8 cellular contexts compared by ENCODE assay signal in genomic region chr2:12169060-12169406, GRCh38.
A peak's percentile ranks its signal among the peaks of the same experiment; 100 is the strongest.
DNase-seq lines count a peak whose midpoint lies in the region; ATAC-seq and TF ChIP-seq lines count a peak whose summit lies in the region.

No MANE protein-coding gene starts in this region.

- H3K36me3 ChIP-seq in SK-N-SH (replicated peaks in 1 of 2; ENCODE audit: control insufficient read depth in 1 of 2, insufficient read depth in 2 of 2, low read length in 1 of 2) (no peaks in the 10 kb centered on the region), gastroesophageal sphincter (no peaks in the 10 kb centered on the region)

- H4K20me1 ChIP-seq in SK-N-SH (ENCODE audit: insufficient read depth), result no peaks in the 10 kb centered on the region

- H3K9me3 ChIP-seq in SK-N-SH (no peaks in the 10 kb centered on the region), gastroesophageal sphincter (no peaks in the 10 kb centered on the region)

- intact Hi-C loops in sciatic nerve (cut with DNase I), result no loop called here

- peak in 1 of 2 experiments; percentile 16; a peak in 1 of 4 replicates for TF ChIP-seq EP300 in SK-N-SH (IDR thresholded peaks at IDR 0.05; ENCODE audit: borderline replicate concordance in 1 of 2, low read depth in 1 of 2, low read length in 1 of 2)
- no peak for TF ChIP-seq EP300 in gastroesophageal sphincter (IDR thresholded peaks at IDR 0.05)

- H3K27me3 ChIP-seq in SK-N-SH (ENCODE audit: insufficient read depth) (no peaks in the 10 kb centered on the region), gastroesophageal sphincter (no peaks in the 10 kb centered on the region)

- ATAC-seq in gastroesophageal sphincter (peak; percentile 88), sciatic nerve (peak; percentile 91), HG02642 (IDR thresholded peaks at IDR 0.05; ENCODE audit: poor library complexity, unreplicated experiment) (no peak)

- CTCF ChIA-PET in SK-N-SH (lab: Yijun Ruan, JAX), result interaction anchor here (0.5 to 2.1 kb wide), 10 partner anchors 11 to 837 kb away, joined by 3 to 16 read pairs (median 3); partner anchors contain the start of gene TRIB2

- H3K9ac ChIP-seq in SK-N-SH, result 0 out of 2 replicates have a peak overlapping the region, but pooled peaks have one; percentile 29

- H3K79me2 ChIP-seq in SK-N-SH (ENCODE audit: insufficient read depth), result no peaks in the 10 kb centered on the region

- H3K4me2 ChIP-seq in SK-N-SH, result peak overlapping the region; percentile 23; the same call in 1 of the 2 replicates

- H2AFZ ChIP-seq in SK-N-SH (ENCODE audit: low read depth), result no peak overlapping the region

- H3K4me1 ChIP-seq in SK-N-SH (ENCODE audit: control insufficient read depth in 1 of 2, insufficient read depth in 2 of 2, low read depth in 1 of 2, low read length in 1 of 2) (peaks cover 27 to 35% of the 10 kb centered on the region in 2 experiments; a peak in 2 of 4 replicates), gastroesophageal sphincter (peaks cover 15 to 31% (median 21%) of the 10 kb centered on the region in 3 donors)

- POLR2A ChIA-PET in SK-N-SH (lab: Yijun Ruan, JAX), result interaction anchor here (1.4 kb wide), 1 partner anchor 548 kb away, joined by 5 read pairs; the partner anchor contains the start of gene TRIB2

- DNase-seq in GM12865 (ENCODE audit: low read depth) (peak; percentile 23), SK-N-SH (no peak), sciatic nerve (ENCODE audit: low spot score) (no peak), DMS 273 (lab: John Stamatoyannopoulos, UW; ENCODE audit: unreplicated experiment) (no peak), NCI-H2171 treated with DMSO at 0.1 percent for 48 hours (lab: John Stamatoyannopoulos, UW) (no peak), DMS53 treated with DMSO at 0.1 percent for 48 hours (lab: John Stamatoyannopoulos, UW; ENCODE audit: unreplicated experiment) (no peak)

- TF ChIP-seq POLR2A in gastroesophageal sphincter (IDR thresholded peaks at IDR 0.05), result no peak

- WGBS in SK-N-SH (ENCODE audit: low lambda C conversion rate), result 68% methylated on average over 4 of the region's 4 CpGs
- WGBS in gastroesophageal sphincter (ENCODE audit: low coverage in 1 of 2), 2 donors, result 27 to 37% methylated on average over 4 of the region's 4 CpGs

- TF ChIP-seq RAD21 in SK-N-SH (IDR thresholded peaks at IDR 0.05; ENCODE audit: low read length), result no peak

- no peak overlapping the region for H3K4me3 ChIP-seq in GM12865 (ENCODE audit: low read depth, low read length)
- no peak overlapping the region for H3K4me3 ChIP-seq in SK-N-SH (ENCODE audit: low read depth in 2 of 2, low read length in 1 of 2)
- H3K4me3 ChIP-seq in gastroesophageal sphincter, result no peak overlapping the region

- H3K27ac ChIP-seq in SK-N-SH (ENCODE audit: low read depth in 2 of 2, low read length in 1 of 2), result peak overlapping the region in 1 of 2 experiments; percentile 73; a peak in 2 of 4 replicates
- peak overlapping the region; percentile 44 to 71 (median 61) for H3K27ac ChIP-seq in gastroesophageal sphincter

- TF ChIP-seq CTCF in GM12865 (IDR thresholded peaks at IDR 0.05; ENCODE audit: insufficient read depth, low read depth, low read length, missing control alignments) (no peak), SK-N-SH (IDR thresholded peaks at IDR 0.05) (no peak), gastroesophageal sphincter (IDR thresholded peaks at IDR 0.05) (no peak)

- no peaks in the 10 kb centered on the region for H3F3A ChIP-seq in SK-N-SH (replicated peaks; ENCODE audit: insufficient read depth)

- no peaks in the 10 kb centered on the region for H3K9me2 ChIP-seq in SK-N-SH

TF ChIP-seq in SK-N-SH, 30 proteins besides CTCF, POLR2A, EP300 and RAD21:
- TF ChIP-seq TAF1 (IDR thresholded peaks at IDR 0.05; ENCODE audit: borderline replicate concordance, low read depth, low read length), result no peak
- TF ChIP-seq RCOR1 (IDR thresholded peaks at IDR 0.05; ENCODE audit: low read length), result no peak
- no peak for TF ChIP-seq JUND (IDR thresholded peaks at IDR 0.05)
- no peak for TF ChIP-seq FOSL2 (IDR thresholded peaks at IDR 0.05; ENCODE audit: borderline replicate concordance, low read depth)
- TF ChIP-seq, protein P1, sequence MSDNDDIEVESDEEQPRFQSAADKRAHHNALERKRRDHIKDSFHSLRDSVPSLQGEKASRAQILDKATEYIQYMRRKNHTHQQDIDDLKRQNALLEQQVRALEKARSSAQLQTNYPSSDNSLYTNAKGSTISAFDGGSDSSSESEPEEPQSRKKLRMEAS (IDR thresholded peaks at IDR 0.05; ENCODE audit: low read depth), result no peak
- TF ChIP-seq TEAD4 (IDR thresholded peaks at IDR 0.05; ENCODE audit: borderline replicate concordance, insufficient read depth), result no peak
- no peak for TF ChIP-seq RFX5 (IDR thresholded peaks at IDR 0.05; ENCODE audit: low read length)
- no peak for TF ChIP-seq GABPA (IDR thresholded peaks at IDR 0.05; ENCODE audit: low read depth)
- no peak for TF ChIP-seq FOXJ3 (CRISPR knock-in tag; IDR thresholded peaks at IDR 0.05)
- no peak for TF ChIP-seq MEF2A (IDR thresholded peaks at IDR 0.05; ENCODE audit: borderline replicate concordance, low read depth)
- no peak for TF ChIP-seq NRF1 (IDR thresholded peaks at IDR 0.05; ENCODE audit: low read depth, low read length)
- TF ChIP-seq MXI1 (IDR thresholded peaks at IDR 0.05; ENCODE audit: low read depth, low read length), result no peak
- TF ChIP-seq, protein P2, sequence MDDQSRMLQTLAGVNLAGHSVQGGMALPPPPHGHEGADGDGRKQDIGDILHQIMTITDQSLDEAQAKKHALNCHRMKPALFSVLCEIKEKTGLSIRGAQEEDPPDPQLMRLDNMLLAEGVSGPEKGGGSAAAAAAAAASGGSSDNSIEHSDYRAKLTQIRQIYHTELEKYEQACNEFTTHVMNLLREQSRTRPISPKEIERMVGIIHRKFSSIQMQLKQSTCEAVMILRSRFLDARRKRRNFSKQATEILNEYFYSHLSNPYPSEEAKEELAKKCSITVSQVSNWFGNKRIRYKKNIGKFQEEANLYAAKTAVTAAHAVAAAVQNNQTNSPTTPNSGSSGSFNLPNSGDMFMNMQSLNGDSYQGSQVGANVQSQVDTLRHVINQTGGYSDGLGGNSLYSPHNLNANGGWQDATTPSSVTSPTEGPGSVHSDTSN (IDR thresholded peaks at IDR 0.05), result no peak
